ENCODE assay signal across 8 cellular contexts in genomic region chr11:4094348-4095291, GRCh38. TPM values are rescaled to one million over a fixed set of nuclear protein-coding genes. Genes with fewer than 3 reads are reported as not detected.
DNase-seq lines count a peak whose midpoint lies in the region; ATAC-seq, FAIRE-seq and TF ChIP-seq lines count a peak whose summit lies in the region.

TSS of gene RRM1 (plus strand) at chr11:4094799. CDS start at chr11:4095013, 214 bp downstream.

- H3K9me3 ChIP-seq in small intestine (ENCODE audit: control insufficient read depth, low read depth) = no peaks in the 10 kb centered on the region

- DNase-seq in AG04449 (ENCODE audit: low read depth, low spot score) = peak; percentile 77
- DNase-seq in NCI-H2227 treated with DMSO at 0.1 percent for 48 hours (lab: John Stamatoyannopoulos, UW) = peak; percentile 99
- DNase-seq in bronchial epithelial cell (ENCODE audit: low read depth) = peak; percentile 88
- DNase-seq in iPS-NIHi11 (ENCODE audit: low spot score) = peak; percentile 96
- peak; percentile 92 for DNase-seq in small intestine

- peak within 1 kb of the TSS; percentile 93 for H3K4me3 ChIP-seq in AG04449 (ENCODE audit: low read depth, low read length)
- peak within 1 kb of the TSS; percentile 82 for H3K4me3 ChIP-seq in WI38 (ENCODE audit: low read depth, low read length)
- H3K4me3 ChIP-seq in bronchial epithelial cell (ENCODE audit: low read depth, low read length) = peak within 1 kb of the TSS; percentile 96
- H3K4me3 ChIP-seq in small intestine (ENCODE audit: low read depth in 1 of 2, low read length in 2 of 2) = peak within 1 kb of the TSS; percentile 60 to 76

- CTCF ChIA-PET in AG04449 (lab: Yijun Ruan, JAX) = interaction anchor here (1.6 to 2.0 kb wide), 2 partner anchors 22 to 244 kb away, joined by 5 to 8 read pairs; no protein-coding TSS in a partner anchor

- peak within 1 kb of the TSS; percentile 60 to 94 for H3K27ac ChIP-seq in small intestine (ENCODE audit: low read depth in 1 of 2, low read length in 1 of 2)

- TF ChIP-seq CTCF in AG04449 (IDR thresholded peaks at IDR 0.05; ENCODE audit: insufficient read depth, low read length, missing control alignments) = no peak
- TF ChIP-seq CTCF in WI38 (IDR thresholded peaks at IDR 0.05; ENCODE audit: low read depth, low read length) = no peak
- no peak for TF ChIP-seq CTCF in bronchial epithelial cell (IDR thresholded peaks at IDR 0.05; ENCODE audit: insufficient read depth, low read length, severe bottlenecking)

- H3K27me3 ChIP-seq in bronchial epithelial cell (ENCODE audit: control insufficient read depth, insufficient read depth, low read length) = no peaks in the 10 kb centered on the region
- H3K27me3 ChIP-seq in small intestine (ENCODE audit: control insufficient read depth in 2 of 2, insufficient read depth in 2 of 2, low read length in 2 of 2) = no peaks in the 10 kb centered on the region

- POLR2A ChIA-PET in AG04449 (lab: Yijun Ruan, JAX) = no interaction called here

- 0% methylated on average over 64 to 74 of the region's 74 CpGs for whole genome bisulfite sequencing in small intestine, 3 donors

- no peaks in the 10 kb centered on the region for H3K36me3 ChIP-seq in bronchial epithelial cell (ENCODE audit: control insufficient read depth, insufficient read depth, low read length)
- no peaks in the 10 kb centered on the region for H3K36me3 ChIP-seq in small intestine (ENCODE audit: control insufficient read depth in 2 of 2, insufficient read depth in 2 of 2, low read length in 2 of 2)

- FAIRE-seq in bronchial epithelial cell (lab: Jason Lieb, UNC) = no peak
- no peak for FAIRE-seq in small intestine (lab: Jason Lieb, UNC)

- ATAC-seq in GM18907 (IDR thresholded peaks at IDR 0.05; ENCODE audit: unreplicated experiment) = peak; percentile 94
- ATAC-seq in HG03159 (IDR thresholded peaks at IDR 0.05; ENCODE audit: unreplicated experiment) = peak; percentile 93

- H3K4me1 ChIP-seq in small intestine (ENCODE audit: control insufficient read depth in 2 of 2, insufficient read depth in 1 of 2, low read depth in 1 of 2, low read length in 1 of 2) = peaks cover 4 to 9% of the 10 kb centered on the region in 2 donors

RNA-seq across cellular contexts. Expression of gene RRM1, which starts in this region (rescaled TPM):
- total RNA-seq in bronchial epithelial cell = 40.7 and 44.0 TPM in 2 replicates
- 10 to 100 TPM; 10.3 to 35.6 (median 15.1) TPM for polyA plus RNA-seq in small intestine

Comparison
In these comparisons a context has a peak if more than half of its experiments do, and no peak if none do; other contexts are left out.
1. Peak in every context shown above with its lines: DNase-seq, ATAC-seq, H3K4me3 ChIP-seq and H3K27ac ChIP-seq.